10 cellular contexts compared by ENCODE assay signal in genomic region chr4:138113819-138114415, GRCh38.
DNase-seq lines count a peak whose midpoint lies in the region; ATAC-seq and TF ChIP-seq lines count a peak whose summit lies in the region.
"Had no signal": no experiment of that assay in that cellular context is flagged by ENCODE, and none has a peak within 500 bp of the region (broad histone marks: within the 10 kb centered on the region; RNA-seq: fewer than 3 reads in every experiment).

No MANE protein-coding gene starts in this region.

- CTCF ChIA-PET in activated CD8-positive, alpha-beta T cell treated with anti-CD3 and anti-CD28 coated beads for 36 hours (lab: Charles Lee) = no interaction called here

- DNase-seq in DMS53 (lab: John Stamatoyannopoulos, UW) (peak; percentile 14), DMS53 treated with DMSO at 0.1 percent for 48 hours (lab: John Stamatoyannopoulos, UW; ENCODE audit: unreplicated experiment) (no peak), adipocyte (ENCODE audit: low read depth) (peak; percentile 78), NCI-H446 (lab: John Stamatoyannopoulos, UW) (no peak), NCI-H187 (lab: John Stamatoyannopoulos, UW) (no peak)
- DNase-seq in stimulated activated naive B cell treated with anti-CD40 and anti-IgM and Interleukin-4, amounts not matched to agents 10 μg/mL and 1 μg/mL and 100 μg/mL, for 72 hours = no peak
- DNase-seq in activated CD8-positive, alpha-beta T cell treated with anti-CD3 and anti-CD28 coated beads for 36 hours = no peak
- DNase-seq: anterior cingulate cortex, islet precursor cell had no signal

- intact Hi-C loops in activated CD8-positive, alpha-beta T cell treated with anti-CD3 and anti-CD28 coated beads for 36 hours (cut with micrococcal nuclease) = no loop called here

- no peaks in the 10 kb centered on the region for H3K27me3 Mint-ChIP-seq in stimulated activated naive B cell treated with anti-CD40 and anti-IgM and Interleukin-4, amounts not matched to agents 10 μg/mL and 1 μg/mL and 100 μg/mL, for 72 hours
- no peaks in the 10 kb centered on the region for H3K27me3 Mint-ChIP-seq in activated CD8-positive, alpha-beta T cell treated with anti-CD3 and anti-CD28 coated beads for 36 hours

- TF ChIP-seq CTCF in activated CD8-positive, alpha-beta T cell treated with anti-CD3 and anti-CD28 coated beads for 36 hours (IDR thresholded peaks at IDR 0.05) = no peak

- peaks cover 3% of the 10 kb centered on the region for H3K9me3 ChIP-seq in adipocyte (ENCODE audit: control insufficient read depth, low read length)

- peaks cover 11% of the 10 kb centered on the region for H3K4me1 ChIP-seq in adipocyte (ENCODE audit: control insufficient read depth, insufficient read depth, low read length)

- no peak overlapping the region for H3K4me3 Mint-ChIP-seq in stimulated activated naive B cell treated with anti-CD40 and anti-IgM and Interleukin-4, amounts not matched to agents 10 μg/mL and 1 μg/mL and 100 μg/mL, for 72 hours
- no peak overlapping the region for H3K4me3 Mint-ChIP-seq in activated CD8-positive, alpha-beta T cell treated with anti-CD3 and anti-CD28 coated beads for 36 hours

- peaks cover 12 to 19% of the 10 kb centered on the region in 2 donors for H3K4me1 Mint-ChIP-seq in stimulated activated naive B cell treated with anti-CD40 and anti-IgM and Interleukin-4, amounts not matched to agents 10 μg/mL and 1 μg/mL and 100 μg/mL, for 72 hours
- no peaks in the 10 kb centered on the region for H3K4me1 Mint-ChIP-seq in activated CD8-positive, alpha-beta T cell treated with anti-CD3 and anti-CD28 coated beads for 36 hours (ENCODE audit: low read depth)

- H3K9ac ChIP-seq in adipocyte (ENCODE audit: low read length) = no peak overlapping the region

- no peaks in the 10 kb centered on the region for H3K9me3 Mint-ChIP-seq in stimulated activated naive B cell treated with anti-CD40 and anti-IgM and Interleukin-4, amounts not matched to agents 10 μg/mL and 1 μg/mL and 100 μg/mL, for 72 hours
- H3K9me3 Mint-ChIP-seq in activated CD8-positive, alpha-beta T cell treated with anti-CD3 and anti-CD28 coated beads for 36 hours = no peaks in the 10 kb centered on the region

- no peak overlapping the region for H3K27ac Mint-ChIP-seq in stimulated activated naive B cell treated with anti-CD40 and anti-IgM and Interleukin-4, amounts not matched to agents 10 μg/mL and 1 μg/mL and 100 μg/mL, for 72 hours
- no peak overlapping the region for H3K27ac Mint-ChIP-seq in activated CD8-positive, alpha-beta T cell treated with anti-CD3 and anti-CD28 coated beads for 36 hours

- H3K27me3 ChIP-seq in adipocyte (replicated peaks; ENCODE audit: control insufficient read depth, insufficient read depth, low read length) = no peaks in the 10 kb centered on the region

- H3K36me3 ChIP-seq in adipocyte (ENCODE audit: control insufficient read depth, insufficient read depth, low read length, severe bottlenecking) = no peaks in the 10 kb centered on the region

- H3K4me3 ChIP-seq in adipocyte (ENCODE audit: low read length) = no peak overlapping the region

- POLR2A ChIA-PET in activated CD8-positive, alpha-beta T cell treated with anti-CD3 and anti-CD28 coated beads for 36 hours (lab: Charles Lee) = no interaction called here

- peak; percentile 10 for ATAC-seq in HG03060 (IDR thresholded peaks at IDR 0.05; ENCODE audit: low read depth, unreplicated experiment)
- peak; percentile 31 to 33 for ATAC-seq in stimulated activated naive B cell treated with anti-CD40 and anti-IgM and Interleukin-4, amounts not matched to agents 10 μg/mL and 1 μg/mL and 100 μg/mL, for 72 hours (replicated peaks)
- ATAC-seq in activated CD8-positive, alpha-beta T cell treated with anti-CD3 and anti-CD28 coated beads for 36 hours = no peak

- no peaks in the 10 kb centered on the region for H3K36me3 Mint-ChIP-seq in stimulated activated naive B cell treated with anti-CD40 and anti-IgM and Interleukin-4, amounts not matched to agents 10 μg/mL and 1 μg/mL and 100 μg/mL, for 72 hours
- H3K36me3 Mint-ChIP-seq in activated CD8-positive, alpha-beta T cell treated with anti-CD3 and anti-CD28 coated beads for 36 hours (ENCODE audit: low read depth) = no peaks in the 10 kb centered on the region

Comparison
In these comparisons a context has a peak if more than half of its experiments do, and no peak if none do; other contexts are left out.
1. DNase-seq: peak in DMS53 (single experiment) and adipocyte (single experiment); none in DMS53 treated with DMSO at 0.1 percent for 48 hours (single experiment), stimulated activated naive B cell treated with anti-CD40 and anti-IgM and Interleukin-4, amounts not matched to agents 10 μg/mL and 1 μg/mL and 100 μg/mL, for 72 hours (single experiment), NCI-H446 (0 of 2), activated CD8-positive, alpha-beta T cell treated with anti-CD3 and anti-CD28 coated beads for 36 hours (single experiment) and NCI-H187 (0 of 2).